In genomic region chr9:104907278-104907951, GRCh38 we compare ENCODE assay signal across 12 cellular contexts. TPM values are rescaled to one million over a fixed set of nuclear protein-coding genes. Genes with fewer than 3 reads are reported as not detected.
DNase-seq lines count a peak whose midpoint lies in the region; ATAC-seq, FAIRE-seq and TF ChIP-seq lines count a peak whose summit lies in the region.
"Had no signal": no experiment of that assay in that cellular context is flagged by ENCODE, and none has a peak within 500 bp of the region (broad histone marks: within the 10 kb centered on the region; RNA-seq: fewer than 3 reads in every experiment).

No MANE protein-coding gene starts in this region.

- no peak overlapping the region for H3K4me3 ChIP-seq in esophagus squamous epithelium
- peak overlapping the region in 1 of 2 donors; percentile 1 for H3K4me3 ChIP-seq in muscle layer of colon (ENCODE audit: low read depth in 1 of 2, low read length in 2 of 2)
- H3K4me3 ChIP-seq: SJSA1 had no signal

- H3K9me3 ChIP-seq in esophagus squamous epithelium (no peaks in the 10 kb centered on the region), muscle layer of colon (ENCODE audit: low read length) (no peaks in the 10 kb centered on the region)
- H3K9me3 ChIP-seq: SJSA1 had no signal

- DNase-seq in ACHN (peak; percentile 51), RCC 7860 (ENCODE audit: low spot score) (peak; percentile 85), esophagus squamous epithelium (lab: John Stamatoyannopoulos, UW) (no peak), NCI-H446 (lab: John Stamatoyannopoulos, UW) (no peak)
- no peak for DNase-seq in stimulated activated CD4-positive, alpha-beta T cell treated with anti-CD3 and anti-CD28 coated beads, Interleukin-4, amount 100 ng/mL, for 4 hours
- no peak for DNase-seq in stimulated activated naive CD8-positive, alpha-beta T cell treated with anti-CD3 and anti-CD28 coated beads, Interleukin-15, amount 100 ng/mL, for 72 hours
- DNase-seq: activated CD8-positive, alpha-beta T cell treated with anti-CD3 and anti-CD28 coated beads for 36 hours; cortex of kidney; NCI-H1694 treated with DMSO at 0.1 percent for 48 hours had no signal

- FAIRE-seq in RCC 7860 (lab: Jason Lieb, UNC) = no peak

- H3K4me3 Mint-ChIP-seq in stimulated activated naive CD8-positive, alpha-beta T cell treated with anti-CD3 and anti-CD28 coated beads, Interleukin-15, amount 100 ng/mL, for 72 hours = no peak overlapping the region
- H3K4me3 Mint-ChIP-seq: activated CD8-positive, alpha-beta T cell treated with anti-CD3 and anti-CD28 coated beads for 36 hours had no signal

- H3K27ac Mint-ChIP-seq in stimulated activated naive CD8-positive, alpha-beta T cell treated with anti-CD3 and anti-CD28 coated beads, Interleukin-15, amount 100 ng/mL, for 72 hours = no peak overlapping the region
- H3K27ac Mint-ChIP-seq: activated CD8-positive, alpha-beta T cell treated with anti-CD3 and anti-CD28 coated beads for 36 hours had no signal

- TF ChIP-seq CTCF in esophagus squamous epithelium (IDR thresholded peaks at IDR 0.05) = no peak

- H3K9me3 Mint-ChIP-seq in stimulated activated naive CD8-positive, alpha-beta T cell treated with anti-CD3 and anti-CD28 coated beads, Interleukin-15, amount 100 ng/mL, for 72 hours = no peaks in the 10 kb centered on the region
- H3K9me3 Mint-ChIP-seq: activated CD8-positive, alpha-beta T cell treated with anti-CD3 and anti-CD28 coated beads for 36 hours had no signal

- peaks cover 14% of the 10 kb centered on the region for H3K4me1 Mint-ChIP-seq in stimulated activated naive CD8-positive, alpha-beta T cell treated with anti-CD3 and anti-CD28 coated beads, Interleukin-15, amount 100 ng/mL, for 72 hours

- in situ Hi-C loops in ACHN (cut with HindIII; ENCODE audit: low pct_ligation_motif_present, low pct_unique_long_range_greater_than_20kb, low sequenced_read_pairs) = no loop called here

- no peak for ATAC-seq in stimulated activated naive CD8-positive, alpha-beta T cell treated with anti-CD3 and anti-CD28 coated beads, Interleukin-15, amount 100 ng/mL, for 72 hours
- no peak for ATAC-seq in GM21619 (IDR thresholded peaks at IDR 0.05; ENCODE audit: unreplicated experiment)
- ATAC-seq: activated CD8-positive, alpha-beta T cell treated with anti-CD3 and anti-CD28 coated beads for 36 hours had no signal

- H3K27ac ChIP-seq in esophagus squamous epithelium (peak overlapping the region; percentile 40 to 90 (median 76)), muscle layer of colon (ENCODE audit: low read depth, low read length) (peak overlapping the region; percentile 68)

- no peak for TF ChIP-seq POLR2A in esophagus squamous epithelium (IDR thresholded peaks at IDR 0.05)

- no peak overlapping the region for H3K9ac ChIP-seq in muscle layer of colon (ENCODE audit: low read length)

- intact Hi-C loops in esophagus squamous epithelium (cut with DNase I) = no loop called here

- WGBS in esophagus squamous epithelium, 2 donors = 35 to 46% methylated on average over 11 of the region's 11 CpGs

- H3K4me1 ChIP-seq in esophagus squamous epithelium = peaks cover 29 to 100% (median 65%) of the 10 kb centered on the region in 3 donors
- peaks cover 94% of the 10 kb centered on the region for H3K4me1 ChIP-seq in muscle layer of colon (ENCODE audit: insufficient read depth, low read length)

- H3K36me3 ChIP-seq in esophagus squamous epithelium = peaks cover 0 to 11% (median 0%) of the 10 kb centered on the region in 3 donors
- peaks cover 10% of the 10 kb centered on the region for H3K36me3 ChIP-seq in muscle layer of colon (ENCODE audit: insufficient read depth, low read length)

- H3K27me3 ChIP-seq in esophagus squamous epithelium = no peaks in the 10 kb centered on the region
- no peaks in the 10 kb centered on the region for H3K27me3 ChIP-seq in muscle layer of colon (ENCODE audit: control insufficient read depth in 1 of 2, insufficient read depth in 2 of 2, low read length in 2 of 2)
- H3K27me3 ChIP-seq: SJSA1 had no signal

- H3K27me3 Mint-ChIP-seq in stimulated activated naive CD8-positive, alpha-beta T cell treated with anti-CD3 and anti-CD28 coated beads, Interleukin-15, amount 100 ng/mL, for 72 hours = no peaks in the 10 kb centered on the region
- H3K27me3 Mint-ChIP-seq: activated CD8-positive, alpha-beta T cell treated with anti-CD3 and anti-CD28 coated beads for 36 hours had no signal

RNA-seq across cellular contexts. Expression of gene ABCA1, which starts 20.5 kb away (rescaled TPM):
- total RNA-seq in esophagus squamous epithelium = 10 to 100 TPM in 3 of 4 donors, 1 to 10 TPM in 1; 7.7 to 37.6 (median 23.3) TPM

Comparison
In these comparisons a context has a peak if more than half of its experiments do, and no peak if none do; other contexts are left out.
1. DNase-seq: peak in ACHN (single experiment) and RCC 7860 (single experiment); none in esophagus squamous epithelium (single experiment), stimulated activated CD4-positive, alpha-beta T cell treated with anti-CD3 and anti-CD28 coated beads, Interleukin-4, amount 100 ng/mL, for 4 hours (0 of 2), NCI-H446 (0 of 2) and stimulated activated naive CD8-positive, alpha-beta T cell treated with anti-CD3 and anti-CD28 coated beads, Interleukin-15, amount 100 ng/mL, for 72 hours (0 of 2).